In the genomic region with DNA sequence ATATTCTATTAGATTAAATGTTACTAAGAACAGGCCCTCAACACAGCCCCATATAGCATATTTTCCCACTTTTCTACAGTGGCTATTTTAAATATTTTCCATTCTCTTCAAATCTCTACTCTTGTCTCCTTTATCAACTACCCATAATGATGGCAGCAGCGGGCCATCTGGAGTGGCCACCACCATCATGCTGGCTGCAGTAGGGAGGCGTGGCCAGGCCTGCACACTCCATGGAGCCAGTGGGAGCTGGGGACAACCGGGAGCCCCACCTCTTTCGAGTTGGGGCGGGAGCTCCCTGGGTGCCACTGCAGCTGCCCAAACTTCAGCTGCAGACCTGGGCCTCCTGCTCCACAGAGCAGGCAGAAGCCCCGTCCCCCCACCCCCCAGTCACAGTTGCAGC, we compare ENCODE assay signal across 32 cellular contexts.
"Had no signal": no experiment of that assay in that cellular context is flagged by ENCODE, and none has a peak within 500 bp of the region (broad histone marks: within the 10 kb centered on the region; RNA-seq: fewer than 3 reads in every experiment).

No MANE protein-coding gene starts in this region.

- ATAC-seq: activated naive CD4-positive, alpha-beta T cell treated with anti-CD3 and anti-CD28 coated beads, Interleukin-2, amount 50 U/mL, for 72 hours; activated naive CD8-positive, alpha-beta T cell treated with anti-CD3 and anti-CD28 coated beads, Interleukin-2, amount 50 U/mL, for 24 hours; activated T-cell treated with anti-CD3 and anti-CD28 coated beads, Interleukin-2, amount 50 U/mL, for 4 hours; activated T-cell treated with anti-CD3 and anti-CD28 coated beads, Interleukin-2, amount 50 U/mL, for 72 hours; activated T-helper 17 cell treated with anti-CD3 and anti-CD28 coated beads, Interleukin-2, amount 50 U/mL, for 72 hours; body of pancreas had no signal

- H3K9me3 ChIP-seq: adrenal gland, ascending aorta, body of pancreas, breast epithelium had no signal

- H3K36me3 ChIP-seq: adrenal gland, ascending aorta, brain microvascular endothelial cell, breast epithelium, cardiac muscle cell had no signal

- DNase-seq: activated effector memory CD4-positive, alpha-beta T cell treated with anti-CD3 and anti-CD28 coated beads, Interleukin-2, amount 50 U/mL, for 16 hours; activated effector memory CD4-positive, alpha-beta T cell treated with Interleukin-2 at 50 U/mL for 16 hours; activated gamma-delta T cell; activated gamma-delta T cell treated with Interleukin-2 at 50 U/mL for 16 hours; activated naive CD4-positive, alpha-beta T cell; activated naive CD4-positive, alpha-beta T cell treated with anti-CD3 and anti-CD28 coated beads for 36 hours; activated naive CD4-positive, alpha-beta T cell treated with anti-CD3 and anti-CD28 coated beads, Interleukin-2, amount 10 ng/mL, durations not matched to agents 7 days and 5 days; activated naive CD4-positive, alpha-beta T cell treated with anti-CD3 and anti-CD28 coated beads, Interleukin-2, amount 50 U/mL, for 16 hours; activated naive CD4-positive, alpha-beta T cell treated with Interleukin-2 at 50 U/mL for 16 hours; activated naive CD8-positive, alpha-beta T cell treated with anti-CD3 and anti-CD28 coated beads for 36 hours; activated naive CD8-positive, alpha-beta T cell treated with anti-CD3 and anti-CD28 coated beads, Interleukin-2, amount 10 ng/mL, durations not matched to agents 7 days and 5 days; activated naive CD8-positive, alpha-beta T cell treated with anti-CD3 and anti-CD28 coated beads, Interleukin-2, amount 50 U/mL, for 24 hours; activated T-cell treated with anti-CD3 and anti-CD28 coated beads, Interleukin-2, amount 50 U/mL, for 1 hour; activated T-cell treated with anti-CD3 and anti-CD28 coated beads, Interleukin-2, amount 50 U/mL, for 24 hours; activated T-cell treated with anti-CD3 and anti-CD28 coated beads, Interleukin-2, amount 50 U/mL, for 4 hours; activated T-cell treated with anti-CD3 and anti-CD28 coated beads, Interleukin-2, amount 50 U/mL, for 48 hours; activated T-cell treated with anti-CD3 and anti-CD28 coated beads, Interleukin-2, amount 50 U/mL, for 72 hours; adrenal gland; amniotic stem cell; amygdala; anterior cingulate cortex; aorta; body of pancreas; brain microvascular endothelial cell; caudate nucleus; central memory CD4-positive, alpha-beta T cell; cerebellar nuclear complex had no signal

- H3K4me3 ChIP-seq: adrenal gland, ascending aorta, body of pancreas, breast epithelium, cardiac muscle cell had no signal

- H3K27ac ChIP-seq: adrenal gland, ascending aorta, body of pancreas, brain microvascular endothelial cell, breast epithelium, cardiac muscle cell had no signal

- H3K27me3 ChIP-seq: adrenal gland, ascending aorta, body of pancreas, brain microvascular endothelial cell, breast epithelium, cardiac muscle cell had no signal

- H3K4me1 ChIP-seq: adrenal gland, ascending aorta, body of pancreas, breast epithelium had no signal
